In the genomic region with DNA sequence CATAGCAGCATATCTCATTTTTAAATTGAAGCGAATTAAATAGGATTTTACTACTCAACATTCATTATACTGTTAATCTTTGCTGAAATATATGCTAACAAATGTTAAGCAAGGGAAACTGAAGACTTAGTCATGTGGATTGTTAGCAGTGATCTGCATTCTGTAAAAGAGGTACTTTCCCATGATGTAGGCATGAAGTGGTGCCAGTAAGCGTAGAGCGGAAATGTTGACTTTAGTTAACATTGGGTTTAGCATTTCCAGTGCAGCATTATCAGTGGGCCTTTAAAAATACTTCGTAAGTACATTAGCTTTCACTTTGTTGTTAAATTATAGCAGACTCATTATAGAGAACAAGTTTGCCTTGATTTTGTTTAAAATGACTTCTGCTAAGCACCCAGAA, we compare ENCODE assay signal across 8 cellular contexts.
DNase-seq lines count a peak whose midpoint lies in the region; ATAC-seq and TF ChIP-seq lines count a peak whose summit lies in the region.

No MANE protein-coding gene starts in this region.

- no peaks in the 10 kb centered on the region for H3K27me3 ChIP-seq in GM06990 (replicated peaks; ENCODE audit: control insufficient read depth, insufficient read depth, low read length)
- H3K27me3 ChIP-seq in OCI-LY1 (ENCODE audit: insufficient read depth, low read length) = no peaks in the 10 kb centered on the region
- H3K27me3 ChIP-seq in subcutaneous abdominal adipose tissue (ENCODE audit: control insufficient read depth in 5 of 5, insufficient read depth in 4 of 5, low read length in 5 of 5) = no peaks in the 10 kb centered on the region
- H3K27me3 ChIP-seq in WERI-Rb-1 (ENCODE audit: insufficient read depth, low read depth, severe bottlenecking) = no peaks in the 10 kb centered on the region

- DNase-seq in GM06990 (ENCODE audit: extremely low read depth, insufficient read length) (peak; percentile 46), NCI-H345 treated with DMSO at 0.1 percent for 48 hours (lab: John Stamatoyannopoulos, UW; ENCODE audit: unreplicated experiment) (no peak), GOT3 (lab: John Stamatoyannopoulos, UW) (no peak), WERI-Rb-1 (no peak)
- DNase-seq in effector memory CD8-positive, alpha-beta T cell = peak; percentile 37 to 54 (median 40)

- no peaks in the 10 kb centered on the region for H4K20me1 ChIP-seq in OCI-LY1 (ENCODE audit: insufficient read depth, low read length)

- H3K27ac ChIP-seq in OCI-LY1 (ENCODE audit: low read depth, low read length, poor library complexity, severe bottlenecking) (peak overlapping the region; percentile 30), subcutaneous abdominal adipose tissue (ENCODE audit: low read depth, low read length) (peak overlapping the region; percentile 34), WERI-Rb-1 (no peak overlapping the region)

- H3K9me3 Mint-ChIP-seq in effector memory CD8-positive, alpha-beta T cell = no peaks in the 10 kb centered on the region

- no peaks in the 10 kb centered on the region for H3K9me2 ChIP-seq in OCI-LY1 (ENCODE audit: low read depth, low read length)

- ATAC-seq in GM21447 (IDR thresholded peaks at IDR 0.05; ENCODE audit: unreplicated experiment) = peak; percentile 81
- peak; percentile 98 for ATAC-seq in effector memory CD8-positive, alpha-beta T cell (replicated peaks)

- H3K4me3 Mint-ChIP-seq in effector memory CD8-positive, alpha-beta T cell = peak overlapping the region; percentile 48 to 65

- H3K4me1 ChIP-seq in OCI-LY1 (ENCODE audit: insufficient read depth, low read length, severe bottlenecking) = peaks cover 16% of the 10 kb centered on the region
- peaks cover 0 to 10% (median 5%) of the 10 kb centered on the region in 5 donors for H3K4me1 ChIP-seq in subcutaneous abdominal adipose tissue (ENCODE audit: control insufficient read depth in 5 of 5, insufficient read depth in 5 of 5, low read length in 5 of 5)

- TF ChIP-seq CTCF in GM06990 (IDR thresholded peaks at IDR 0.05; ENCODE audit: insufficient read depth, low read length, poor library complexity, severe bottlenecking) = no peak
- TF ChIP-seq CTCF in OCI-LY1 (IDR thresholded peaks at IDR 0.05; ENCODE audit: low read length) = no peak
- no peak for TF ChIP-seq CTCF in WERI-Rb-1 (IDR thresholded peaks at IDR 0.05; ENCODE audit: low read depth, low read length)

- H3K36me3 Mint-ChIP-seq in effector memory CD8-positive, alpha-beta T cell (ENCODE audit: insufficient read depth) = peaks cover 95% of the 10 kb centered on the region

- H3K27me3 Mint-ChIP-seq in effector memory CD8-positive, alpha-beta T cell = no peaks in the 10 kb centered on the region

- H3K4me2 ChIP-seq in OCI-LY1 (ENCODE audit: low read length) = no peak overlapping the region

- peak overlapping the region; percentile 93 to 98 for H3K27ac Mint-ChIP-seq in effector memory CD8-positive, alpha-beta T cell

- H3K79me2 ChIP-seq in OCI-LY1 (ENCODE audit: insufficient read depth, low read length) = no peaks in the 10 kb centered on the region

- H3K4me3 ChIP-seq in GM06990 (replicated peaks; ENCODE audit: low read depth, low read length) = no peak overlapping the region
- H3K4me3 ChIP-seq in OCI-LY1 (ENCODE audit: low read depth, low read length, poor library complexity, severe bottlenecking) = no peak overlapping the region
- no peak overlapping the region for H3K4me3 ChIP-seq in subcutaneous abdominal adipose tissue (ENCODE audit: low read depth in 1 of 5, low read length in 5 of 5)
- H3K4me3 ChIP-seq in WERI-Rb-1 (ENCODE audit: low read depth, low read length) = no peak overlapping the region

- no peaks in the 10 kb centered on the region for H3K9me3 ChIP-seq in OCI-LY1 (ENCODE audit: low read length)
- no peaks in the 10 kb centered on the region for H3K9me3 ChIP-seq in subcutaneous abdominal adipose tissue (ENCODE audit: control insufficient read depth in 5 of 5, low read length in 5 of 5)
- no peaks in the 10 kb centered on the region for H3K9me3 ChIP-seq in WERI-Rb-1 (ENCODE audit: severe bottlenecking)

- no peak overlapping the region for H2AFZ ChIP-seq in OCI-LY1 (ENCODE audit: low read length)

- peaks cover 40 to 67% of the 10 kb centered on the region in 2 donors for H3K4me1 Mint-ChIP-seq in effector memory CD8-positive, alpha-beta T cell (ENCODE audit: low read depth in 2 of 2)

- no peak overlapping the region for H3K9ac ChIP-seq in OCI-LY1 (ENCODE audit: low read length)
- no peak overlapping the region for H3K9ac ChIP-seq in subcutaneous abdominal adipose tissue (ENCODE audit: low read length in 5 of 5)

- no peaks in the 10 kb centered on the region for H3F3A ChIP-seq in OCI-LY1 (ENCODE audit: insufficient read depth, low read length)

- H3K36me3 ChIP-seq in GM06990 (ENCODE audit: control insufficient read depth, insufficient read depth, low read length) (peaks cover 8% of the 10 kb centered on the region), OCI-LY1 (ENCODE audit: insufficient read depth, low read length) (peaks cover 97% of the 10 kb centered on the region), subcutaneous abdominal adipose tissue (ENCODE audit: control insufficient read depth in 5 of 5, insufficient read depth in 5 of 5, low read length in 5 of 5) (peaks cover 18 to 32% (median 24%) of the 10 kb centered on the region in 5 donors), WERI-Rb-1 (peaks cover 11% of the 10 kb centered on the region)

Comparison
In these comparisons a context has a peak if more than half of its experiments do, and no peak if none do; other contexts are left out.
1. DNase-seq: peak in GM06990 (single experiment) and effector memory CD8-positive, alpha-beta T cell (3 of 3); none in NCI-H345 treated with DMSO at 0.1 percent for 48 hours (single experiment), GOT3 (single experiment) and WERI-Rb-1 (single experiment).